31 cellular contexts compared by ENCODE assay signal in the genomic region with DNA sequence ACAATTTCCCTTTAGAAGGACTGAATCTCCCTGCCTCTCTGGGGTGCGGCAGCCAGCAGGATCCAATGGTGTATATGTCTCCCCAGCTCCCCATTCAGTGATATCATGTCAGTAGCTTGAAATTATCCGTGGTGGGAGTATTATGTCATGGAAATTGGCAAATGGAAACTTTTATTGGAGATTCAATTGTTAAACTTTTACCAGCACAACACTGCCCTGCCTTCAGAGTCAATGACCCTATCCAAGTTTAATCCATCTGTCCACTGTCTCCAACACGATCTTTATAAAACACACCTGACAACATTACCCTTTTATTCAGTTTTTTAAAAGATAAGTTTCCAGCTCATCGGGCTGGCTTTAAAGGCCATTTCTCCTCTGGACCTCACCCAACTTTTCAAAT. TPM values are rescaled to one million over a fixed set of nuclear protein-coding genes. Genes with fewer than 3 reads are reported as not detected.
"Had no signal": no experiment of that assay in that cellular context is flagged by ENCODE, and none has a peak within 500 bp of the region (broad histone marks: within the 10 kb centered on the region; RNA-seq: fewer than 3 reads in every experiment).

No MANE protein-coding gene starts in this region.

- H3K4me3 ChIP-seq: gastrocnemius medialis, left ventricle myocardium inferior, lower lobe of right lung, pancreas, smooth muscle cell, suprapubic skin, transverse colon, upper lobe of right lung, uterus had no signal

- H3K4me1 ChIP-seq: gastrocnemius medialis, pancreas, uterus had no signal

- H3K36me3 ChIP-seq: gastrocnemius medialis, left ventricle myocardium inferior, lower lobe of right lung, pancreas, suprapubic skin, transverse colon, upper lobe of right lung, uterus had no signal

- ATAC-seq: gastrocnemius medialis; left cardiac atrium; lower lobe of right lung; naive thymus-derived CD8-positive, alpha-beta T cell; pancreas; sciatic nerve; stimulated activated effector memory CD8-positive, alpha-beta T cell treated with anti-CD3 and anti-CD28 coated beads, Interleukin-12 subunit alpha, Interleukin-12 subunit beta, amount 100 ng/mL, for 72 hours; stimulated activated naive CD8-positive, alpha-beta T cell treated with anti-CD3 and anti-CD28 coated beads, Interleukin-15, amount 100 ng/mL, for 72 hours; upper lobe of right lung had no signal

- H3K27ac ChIP-seq: gastrocnemius medialis, left ventricle myocardium inferior, lower lobe of right lung, pancreas, suprapubic skin, transverse colon, upper lobe of right lung, uterus had no signal

- DNase-seq: caudate nucleus; cerebellar nuclear complex; effector memory CD4-positive, alpha-beta T cell; erythroblast; foreskin fibroblast; gastrocnemius medialis; head of caudate nucleus; left cardiac atrium; left ventricle myocardium inferior; lower lobe of right lung; naive thymus-derived CD8-positive, alpha-beta T cell; nephron progenitor cell; occipital lobe; pancreas; stimulated activated CD4-positive, alpha-beta T cell treated with anti-CD3 and anti-CD28 coated beads, Interleukin-2, amount 100 ng/mL, for 24 hours; stimulated activated CD4-positive, alpha-beta T cell treated with anti-CD3 and anti-CD28 coated beads, Interleukin-4, amount 100 ng/mL, for 24 hours; stimulated activated naive CD8-positive, alpha-beta T cell treated with anti-CD3 and anti-CD28 coated beads, Interleukin-15, amount 100 ng/mL, for 72 hours; transverse colon; upper lobe of right lung; uterus had no signal

- H3K9me3 ChIP-seq: gastrocnemius medialis, left ventricle myocardium inferior, lower lobe of right lung, pancreas, suprapubic skin, transverse colon, upper lobe of right lung, uterus had no signal

- H3K27me3 ChIP-seq: gastrocnemius medialis, pancreas, suprapubic skin, transverse colon, upper lobe of right lung, uterus had no signal

RNA-seq across cellular contexts. Expression of gene IL1RN, which starts 5.0 kb away (rescaled TPM):
- total RNA-seq: endothelial cell of umbilical vein, glomerular endothelial cell, myocyte, occipital lobe, pulmonary artery endothelial cell had no signal

RNA-seq across cellular contexts. Expression of gene IL1F10, which starts 54.6 kb away (rescaled TPM):
- total RNA-seq: endothelial cell of umbilical vein; gastrocnemius medialis; glomerular endothelial cell; kidney epithelial cell; left cardiac atrium; left ventricle myocardium inferior; lower lobe of right lung; mesenteric fat pad; myocyte; naive thymus-derived CD8-positive, alpha-beta T cell; occipital lobe; pancreas; posterior vena cava; pulmonary artery endothelial cell; sciatic nerve; smooth muscle cell; transverse colon; upper lobe of right lung; uterus had no signal
